ENCODE assay signal across 19 cellular contexts in genomic region chr3:125271127-125271526, GRCh38. TPM values are rescaled to one million over a fixed set of nuclear protein-coding genes. Genes with fewer than 3 reads are reported as not detected.
"Had no signal": no experiment of that assay in that cellular context is flagged by ENCODE, and none has a peak within 500 bp of the region (broad histone marks: within the 10 kb centered on the region; RNA-seq: fewer than 3 reads in every experiment).

No MANE protein-coding gene starts in this region.

- H3K36me3 Mint-ChIP-seq: natural killer cell had no signal

- H3K4me1 ChIP-seq: body of pancreas, prostate gland, upper lobe of right lung had no signal

- H3K9me3 ChIP-seq: body of pancreas, prostate gland, right atrium auricular region, upper lobe of right lung had no signal

- H3K4me3 ChIP-seq: body of pancreas, cardiac muscle cell, heart right ventricle, left ventricle myocardium inferior, prostate gland, right atrium auricular region, upper lobe of right lung had no signal

- H3K27me3 Mint-ChIP-seq: activated CD4-positive, alpha-beta T cell treated with anti-CD3 and anti-CD28 coated beads for 36 hours; activated naive CD4-positive, alpha-beta T cell treated with anti-CD3 and anti-CD28 coated beads, Interleukin-2, amount 10 ng/mL, durations not matched to agents 7 days and 5 days had no signal

- ATAC-seq: activated CD4-positive, alpha-beta T cell treated with anti-CD3 and anti-CD28 coated beads for 36 hours; body of pancreas; heart right ventricle; natural killer cell; upper lobe of right lung had no signal

- H3K27ac ChIP-seq: body of pancreas, cardiac muscle cell, heart right ventricle, left ventricle myocardium inferior, prostate gland, right atrium auricular region, upper lobe of right lung, WERI-Rb-1 had no signal

- H3K36me3 ChIP-seq: prostate gland, right atrium auricular region, WERI-Rb-1 had no signal

- DNase-seq: activated CD4-positive, alpha-beta T cell treated with anti-CD3 and anti-CD28 coated beads for 36 hours; activated CD4-positive, alpha-beta T cell treated with anti-CD3 and anti-CD28 coated beads, Interleukin-2, amount 50 U/mL, for 48 hours; activated naive CD4-positive, alpha-beta T cell treated with anti-CD3 and anti-CD28 coated beads, Interleukin-2, amount 10 ng/mL, durations not matched to agents 7 days and 5 days; activated T-cell treated with anti-CD3 and anti-CD28 coated beads, Interleukin-2, amount 50 U/mL, for 48 hours; body of pancreas; cortex of kidney; foreskin fibroblast; heart right ventricle; left ventricle myocardium inferior; midbrain; natural killer cell; stimulated activated CD4-positive, alpha-beta T cell treated with anti-CD3 and anti-CD28 coated beads, Interleukin-4, amount 100 ng/mL, for 24 hours; stimulated activated naive CD4-positive, alpha-beta T cell treated with Interleukin-2 at 50 U/mL for 16 hours; upper lobe of right lung; WERI-Rb-1 had no signal

- H3K27ac Mint-ChIP-seq: activated CD4-positive, alpha-beta T cell treated with anti-CD3 and anti-CD28 coated beads for 36 hours; activated naive CD4-positive, alpha-beta T cell treated with anti-CD3 and anti-CD28 coated beads, Interleukin-2, amount 10 ng/mL, durations not matched to agents 7 days and 5 days; T-helper 2 cell treated with Interferon-gamma antibody and Interleukin-4, amounts not matched to agents 5 μg/mL and 100 μg/mL, for 36 hours had no signal

- H3K4me3 Mint-ChIP-seq: activated CD4-positive, alpha-beta T cell treated with anti-CD3 and anti-CD28 coated beads for 36 hours; activated naive CD4-positive, alpha-beta T cell treated with anti-CD3 and anti-CD28 coated beads, Interleukin-2, amount 10 ng/mL, durations not matched to agents 7 days and 5 days; natural killer cell; T-helper 2 cell treated with Interferon-gamma antibody and Interleukin-4, amounts not matched to agents 5 μg/mL and 100 μg/mL, for 36 hours had no signal

- H3K27me3 ChIP-seq: body of pancreas, cardiac muscle cell, heart right ventricle, right atrium auricular region, upper lobe of right lung had no signal

RNA-seq across cellular contexts. Expression of gene SLC12A8, which starts 58.6 kb away (rescaled TPM):
- total RNA-seq: left ventricle myocardium inferior had no signal
